ENCODE assay signal across 1 cellular context in the genomic region with DNA sequence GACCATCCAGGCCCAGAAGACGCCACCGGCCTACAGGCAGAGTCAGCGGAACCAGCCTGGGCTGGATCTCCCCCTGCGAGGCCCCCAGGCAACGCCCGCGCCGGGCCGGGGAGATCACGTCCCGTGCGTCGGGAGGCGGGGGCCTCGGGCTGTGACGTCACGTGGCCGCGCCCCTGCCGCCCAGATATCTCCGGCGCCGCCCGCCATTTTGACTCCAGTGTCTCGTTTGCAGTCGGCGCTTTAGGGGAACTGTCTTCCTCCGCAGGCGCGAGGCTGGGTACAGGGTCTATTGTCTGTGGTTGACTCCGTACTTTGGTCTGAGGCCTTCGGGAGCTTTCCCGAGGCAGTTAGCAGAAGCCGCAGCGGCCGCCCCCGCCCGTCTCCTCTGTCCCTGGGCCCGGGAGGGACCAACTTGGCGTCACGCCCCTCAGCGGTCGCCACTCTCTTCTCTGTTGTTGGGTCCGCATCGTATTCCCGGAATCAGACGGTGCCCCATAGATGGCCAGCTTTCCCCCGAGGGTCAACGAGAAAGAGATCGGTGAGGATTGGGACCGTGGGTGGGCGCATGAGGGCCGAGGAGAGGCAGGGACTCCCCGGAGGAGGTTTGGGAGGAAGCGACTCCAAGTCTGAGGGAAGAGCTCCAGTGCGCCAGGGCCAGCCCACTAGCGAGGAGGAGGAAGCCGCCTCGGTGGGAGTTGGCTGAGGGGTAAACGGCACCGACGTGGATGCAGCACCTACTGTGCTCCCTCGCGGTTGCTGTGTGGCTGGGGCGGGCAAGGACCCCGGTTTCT.
TF ChIP-seq lines count a peak whose summit lies in the region.

A gene with protein sequence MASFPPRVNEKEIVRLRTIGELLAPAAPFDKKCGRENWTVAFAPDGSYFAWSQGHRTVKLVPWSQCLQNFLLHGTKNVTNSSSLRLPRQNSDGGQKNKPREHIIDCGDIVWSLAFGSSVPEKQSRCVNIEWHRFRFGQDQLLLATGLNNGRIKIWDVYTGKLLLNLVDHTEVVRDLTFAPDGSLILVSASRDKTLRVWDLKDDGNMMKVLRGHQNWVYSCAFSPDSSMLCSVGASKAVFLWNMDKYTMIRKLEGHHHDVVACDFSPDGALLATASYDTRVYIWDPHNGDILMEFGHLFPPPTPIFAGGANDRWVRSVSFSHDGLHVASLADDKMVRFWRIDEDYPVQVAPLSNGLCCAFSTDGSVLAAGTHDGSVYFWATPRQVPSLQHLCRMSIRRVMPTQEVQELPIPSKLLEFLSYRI (plus strand): TSS at position 217 of the 791 bp plus-strand sequence. CDS start 282 bp downstream, at position 499.

TF ChIP-seq in K562, 482 proteins besides CTCF, POLR2A, EP300 and RAD21 (continued from another document and continues in another):
- TF ChIP-seq, protein P1, sequence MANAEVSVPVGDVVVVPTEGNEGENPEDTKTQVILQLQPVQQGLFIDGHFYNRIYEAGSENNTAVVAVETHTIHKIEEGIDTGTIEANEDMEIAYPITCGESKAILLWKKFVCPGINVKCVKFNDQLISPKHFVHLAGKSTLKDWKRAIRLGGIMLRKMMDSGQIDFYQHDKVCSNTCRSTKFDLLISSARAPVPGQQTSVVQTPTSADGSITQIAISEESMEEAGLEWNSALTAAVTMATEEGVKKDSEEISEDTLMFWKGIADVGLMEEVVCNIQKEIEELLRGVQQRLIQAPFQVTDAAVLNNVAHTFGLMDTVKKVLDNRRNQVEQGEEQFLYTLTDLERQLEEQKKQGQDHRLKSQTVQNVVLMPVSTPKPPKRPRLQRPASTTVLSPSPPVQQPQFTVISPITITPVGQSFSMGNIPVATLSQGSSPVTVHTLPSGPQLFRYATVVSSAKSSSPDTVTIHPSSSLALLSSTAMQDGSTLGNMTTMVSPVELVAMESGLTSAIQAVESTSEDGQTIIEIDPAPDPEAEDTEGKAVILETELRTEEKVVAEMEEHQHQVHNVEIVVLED (CRISPR knock-in tag; IDR thresholded peaks at IDR 0.05), result peak; percentile 97
- TF ChIP-seq, protein P2, sequence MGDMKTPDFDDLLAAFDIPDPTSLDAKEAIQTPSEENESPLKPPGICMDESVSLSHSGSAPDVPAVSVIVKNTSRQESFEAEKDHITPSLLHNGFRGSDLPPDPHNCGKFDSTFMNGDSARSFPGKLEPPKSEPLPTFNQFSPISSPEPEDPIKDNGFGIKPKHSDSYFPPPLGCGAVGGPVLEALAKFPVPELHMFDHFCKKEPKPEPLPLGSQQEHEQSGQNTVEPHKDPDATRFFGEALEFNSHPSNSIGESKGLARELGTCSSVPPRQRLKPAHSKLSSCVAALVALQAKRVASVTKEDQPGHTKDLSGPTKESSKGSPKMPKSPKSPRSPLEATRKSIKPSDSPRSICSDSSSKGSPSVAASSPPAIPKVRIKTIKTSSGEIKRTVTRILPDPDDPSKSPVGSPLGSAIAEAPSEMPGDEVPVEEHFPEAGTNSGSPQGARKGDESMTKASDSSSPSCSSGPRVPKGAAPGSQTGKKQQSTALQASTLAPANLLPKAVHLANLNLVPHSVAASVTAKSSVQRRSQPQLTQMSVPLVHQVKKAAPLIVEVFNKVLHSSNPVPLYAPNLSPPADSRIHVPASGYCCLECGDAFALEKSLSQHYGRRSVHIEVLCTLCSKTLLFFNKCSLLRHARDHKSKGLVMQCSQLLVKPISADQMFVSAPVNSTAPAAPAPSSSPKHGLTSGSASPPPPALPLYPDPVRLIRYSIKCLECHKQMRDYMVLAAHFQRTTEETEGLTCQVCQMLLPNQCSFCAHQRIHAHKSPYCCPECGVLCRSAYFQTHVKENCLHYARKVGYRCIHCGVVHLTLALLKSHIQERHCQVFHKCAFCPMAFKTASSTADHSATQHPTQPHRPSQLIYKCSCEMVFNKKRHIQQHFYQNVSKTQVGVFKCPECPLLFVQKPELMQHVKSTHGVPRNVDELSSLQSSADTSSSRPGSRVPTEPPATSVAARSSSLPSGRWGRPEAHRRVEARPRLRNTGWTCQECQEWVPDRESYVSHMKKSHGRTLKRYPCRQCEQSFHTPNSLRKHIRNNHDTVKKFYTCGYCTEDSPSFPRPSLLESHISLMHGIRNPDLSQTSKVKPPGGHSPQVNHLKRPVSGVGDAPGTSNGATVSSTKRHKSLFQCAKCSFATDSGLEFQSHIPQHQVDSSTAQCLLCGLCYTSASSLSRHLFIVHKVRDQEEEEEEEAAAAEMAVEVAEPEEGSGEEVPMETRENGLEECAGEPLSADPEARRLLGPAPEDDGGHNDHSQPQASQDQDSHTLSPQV (IDR thresholded peaks at IDR 0.05), result no peak
- TF ChIP-seq KLF1 (tag; IDR thresholded peaks at IDR 0.05), result peak; percentile 91
- TF ChIP-seq ZFX (CRISPR knock-in tag; IDR thresholded peaks at IDR 0.05), result peak; percentile 92
- TF ChIP-seq, protein P3, sequence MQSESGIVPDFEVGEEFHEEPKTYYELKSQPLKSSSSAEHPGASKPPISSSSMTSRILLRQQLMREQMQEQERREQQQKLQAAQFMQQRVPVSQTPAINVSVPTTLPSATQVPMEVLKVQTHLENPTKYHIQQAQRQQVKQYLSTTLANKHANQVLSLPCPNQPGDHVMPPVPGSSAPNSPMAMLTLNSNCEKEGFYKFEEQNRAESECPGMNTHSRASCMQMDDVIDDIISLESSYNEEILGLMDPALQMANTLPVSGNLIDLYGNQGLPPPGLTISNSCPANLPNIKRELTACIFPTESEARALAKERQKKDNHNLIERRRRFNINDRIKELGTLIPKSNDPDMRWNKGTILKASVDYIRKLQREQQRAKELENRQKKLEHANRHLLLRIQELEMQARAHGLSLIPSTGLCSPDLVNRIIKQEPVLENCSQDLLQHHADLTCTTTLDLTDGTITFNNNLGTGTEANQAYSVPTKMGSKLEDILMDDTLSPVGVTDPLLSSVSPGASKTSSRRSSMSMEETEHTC (IDR thresholded peaks at IDR 0.05), result peak; percentile 57; the same call in 1 of the 2 replicates
- TF ChIP-seq NFRKB (IDR thresholded peaks at IDR 0.05; ENCODE audit: low read depth), result peak; percentile 67; the same call in 1 of the 2 replicates
- TF ChIP-seq, protein P4, sequence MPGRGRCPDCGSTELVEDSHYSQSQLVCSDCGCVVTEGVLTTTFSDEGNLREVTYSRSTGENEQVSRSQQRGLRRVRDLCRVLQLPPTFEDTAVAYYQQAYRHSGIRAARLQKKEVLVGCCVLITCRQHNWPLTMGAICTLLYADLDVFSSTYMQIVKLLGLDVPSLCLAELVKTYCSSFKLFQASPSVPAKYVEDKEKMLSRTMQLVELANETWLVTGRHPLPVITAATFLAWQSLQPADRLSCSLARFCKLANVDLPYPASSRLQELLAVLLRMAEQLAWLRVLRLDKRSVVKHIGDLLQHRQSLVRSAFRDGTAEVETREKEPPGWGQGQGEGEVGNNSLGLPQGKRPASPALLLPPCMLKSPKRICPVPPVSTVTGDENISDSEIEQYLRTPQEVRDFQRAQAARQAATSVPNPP (IDR thresholded peaks at IDR 0.05; ENCODE audit: borderline replicate concordance, insufficient read depth, insufficient read length), result no peak
- TF ChIP-seq NCOA1 (IDR thresholded peaks at IDR 0.05; ENCODE audit: low read depth), result 0 out of 2 replicates have a peak, but pooled peaks have one; percentile 50
- TF ChIP-seq NR2C2 (CRISPR knock-in tag; IDR thresholded peaks at IDR 0.05), result no peak
- peak; percentile 35; the same call in 1 of the 2 replicates for TF ChIP-seq NR2C2 (tag; IDR thresholded peaks at IDR 0.05)
- TF ChIP-seq KDM5B (IDR thresholded peaks at IDR 0.05; ENCODE audit: insufficient replicate concordance, low read depth, low read length), result peak; percentile 95
- 0 out of 2 replicates have a peak, but pooled peaks have one; percentile 1 for TF ChIP-seq NFATC3 (IDR thresholded peaks at IDR 0.05)
- TF ChIP-seq DACH1 (IDR thresholded peaks at IDR 0.05; ENCODE audit: partially characterized antibody), result peak; percentile 24
- TF ChIP-seq MAFK (IDR thresholded peaks at IDR 0.05; ENCODE audit: low read length), result 0 out of 2 replicates have a peak, but pooled peaks have one; percentile 2
- TF ChIP-seq, protein P5, sequence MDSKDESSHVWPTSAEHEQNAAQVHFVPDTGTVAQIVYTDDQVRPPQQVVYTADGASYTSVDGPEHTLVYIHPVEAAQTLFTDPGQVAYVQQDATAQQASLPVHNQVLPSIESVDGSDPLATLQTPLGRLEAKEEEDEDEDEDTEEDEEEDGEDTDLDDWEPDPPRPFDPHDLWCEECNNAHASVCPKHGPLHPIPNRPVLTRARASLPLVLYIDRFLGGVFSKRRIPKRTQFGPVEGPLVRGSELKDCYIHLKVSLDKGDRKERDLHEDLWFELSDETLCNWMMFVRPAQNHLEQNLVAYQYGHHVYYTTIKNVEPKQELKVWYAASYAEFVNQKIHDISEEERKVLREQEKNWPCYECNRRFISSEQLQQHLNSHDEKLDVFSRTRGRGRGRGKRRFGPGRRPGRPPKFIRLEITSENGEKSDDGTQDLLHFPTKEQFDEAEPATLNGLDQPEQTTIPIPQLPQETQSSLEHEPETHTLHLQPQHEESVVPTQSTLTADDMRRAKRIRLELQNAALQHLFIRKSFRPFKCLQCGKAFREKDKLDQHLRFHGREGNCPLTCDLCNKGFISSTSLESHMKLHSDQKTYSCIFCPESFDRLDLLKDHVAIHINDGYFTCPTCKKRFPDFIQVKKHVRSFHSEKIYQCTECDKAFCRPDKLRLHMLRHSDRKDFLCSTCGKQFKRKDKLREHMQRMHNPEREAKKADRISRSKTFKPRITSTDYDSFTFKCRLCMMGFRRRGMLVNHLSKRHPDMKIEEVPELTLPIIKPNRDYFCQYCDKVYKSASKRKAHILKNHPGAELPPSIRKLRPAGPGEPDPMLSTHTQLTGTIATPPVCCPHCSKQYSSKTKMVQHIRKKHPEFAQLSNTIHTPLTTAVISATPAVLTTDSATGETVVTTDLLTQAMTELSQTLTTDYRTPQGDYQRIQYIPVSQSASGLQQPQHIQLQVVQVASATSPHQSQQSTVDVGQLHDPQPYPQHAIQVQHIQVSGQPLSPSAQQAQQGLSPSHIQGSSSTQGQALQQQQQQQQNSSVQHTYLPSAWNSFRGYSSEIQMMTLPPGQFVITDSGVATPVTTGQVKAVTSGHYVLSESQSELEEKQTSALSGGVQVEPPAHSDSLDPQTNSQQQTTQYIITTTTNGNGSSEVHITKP (IDR thresholded peaks at IDR 0.05; ENCODE audit: partially characterized antibody), result peak; percentile 61
- TF ChIP-seq, protein P6, sequence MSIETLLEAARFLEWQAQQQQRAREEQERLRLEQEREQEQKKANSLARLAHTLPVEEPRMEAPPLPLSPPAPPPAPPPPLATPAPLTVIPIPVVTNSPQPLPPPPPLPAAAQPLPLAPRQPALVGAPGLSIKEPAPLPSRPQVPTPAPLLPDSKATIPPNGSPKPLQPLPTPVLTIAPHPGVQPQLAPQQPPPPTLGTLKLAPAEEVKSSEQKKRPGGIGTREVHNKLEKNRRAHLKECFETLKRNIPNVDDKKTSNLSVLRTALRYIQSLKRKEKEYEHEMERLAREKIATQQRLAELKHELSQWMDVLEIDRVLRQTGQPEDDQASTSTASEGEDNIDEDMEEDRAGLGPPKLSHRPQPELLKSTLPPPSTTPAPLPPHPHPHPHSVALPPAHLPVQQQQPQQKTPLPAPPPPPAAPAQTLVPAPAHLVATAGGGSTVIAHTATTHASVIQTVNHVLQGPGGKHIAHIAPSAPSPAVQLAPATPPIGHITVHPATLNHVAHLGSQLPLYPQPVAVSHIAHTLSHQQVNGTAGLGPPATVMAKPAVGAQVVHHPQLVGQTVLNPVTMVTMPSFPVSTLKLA (conservative IDR thresholded peaks at IDR 0.05), result peak; percentile 80 to 86; a peak in 3 of 4 replicates
- peak; percentile 60; the same call in 1 of the 2 replicates for TF ChIP-seq SOX6 (IDR thresholded peaks at IDR 0.05)
- no peak for TF ChIP-seq ZNF717 (CRISPR knock-in tag; IDR thresholded peaks at IDR 0.05)
- TF ChIP-seq SP1 (CRISPR knock-in tag; IDR thresholded peaks at IDR 0.05), result peak; percentile 66
- TF ChIP-seq ATF7 (IDR thresholded peaks at IDR 0.05), result peak; percentile 94
- TF ChIP-seq ARID1B (IDR thresholded peaks at IDR 0.05), result peak; percentile 34; the same call in 1 of the 2 replicates
- TF ChIP-seq, protein P7, sequence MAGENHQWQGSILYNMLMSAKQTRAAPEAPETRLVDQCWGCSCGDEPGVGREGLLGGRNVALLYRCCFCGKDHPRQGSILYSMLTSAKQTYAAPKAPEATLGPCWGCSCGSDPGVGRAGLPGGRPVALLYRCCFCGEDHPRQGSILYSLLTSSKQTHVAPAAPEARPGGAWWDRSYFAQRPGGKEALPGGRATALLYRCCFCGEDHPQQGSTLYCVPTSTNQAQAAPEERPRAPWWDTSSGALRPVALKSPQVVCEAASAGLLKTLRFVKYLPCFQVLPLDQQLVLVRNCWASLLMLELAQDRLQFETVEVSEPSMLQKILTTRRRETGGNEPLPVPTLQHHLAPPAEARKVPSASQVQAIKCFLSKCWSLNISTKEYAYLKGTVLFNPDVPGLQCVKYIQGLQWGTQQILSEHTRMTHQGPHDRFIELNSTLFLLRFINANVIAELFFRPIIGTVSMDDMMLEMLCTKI (IDR thresholded peaks at IDR 0.05; ENCODE audit: partially characterized antibody), result no peak
- TF ChIP-seq E2F3 (CRISPR knock-in tag; IDR thresholded peaks at IDR 0.05), result 0 out of 2 replicates have a peak, but pooled peaks have one; percentile 14
- peak; percentile 64 for TF ChIP-seq HNRNPLL (IDR thresholded peaks at IDR 0.05; ENCODE audit: low read depth, low read length, poor library complexity, severe bottlenecking)
- peak; percentile 60; the same call in 1 of the 2 replicates for TF ChIP-seq CTBP1 (IDR thresholded peaks at IDR 0.05; ENCODE audit: borderline replicate concordance)
- no peak for TF ChIP-seq ZNF121 (CRISPR knock-in tag; conservative IDR thresholded peaks at IDR 0.05)
- peak; percentile 86 for TF ChIP-seq RBM22 (IDR thresholded peaks at IDR 0.05; ENCODE audit: low read depth, low read length, poor library complexity, severe bottlenecking)
- TF ChIP-seq KAT7 (CRISPR knock-in tag; IDR thresholded peaks at IDR 0.05; ENCODE audit: borderline replicate concordance), result peak; percentile 77; the same call in 1 of the 2 replicates
- TF ChIP-seq CHCHD3 (CRISPR knock-in tag; IDR thresholded peaks at IDR 0.05), result 0 out of 2 replicates have a peak, but pooled peaks have one; percentile 83
- no peak for TF ChIP-seq PHB (CRISPR knock-in tag; IDR thresholded peaks at IDR 0.05)
- TF ChIP-seq TBP (optimal IDR thresholded peaks at IDR 0.05; ENCODE audit: low read depth, low read length), result peak; percentile 98
- peak; percentile 51; the same call in 1 of the 2 replicates for TF ChIP-seq MYC (IDR thresholded peaks at IDR 0.05; ENCODE audit: low read depth, low read length)
- TF ChIP-seq MYC (CRISPR knock-in tag; IDR thresholded peaks at IDR 0.05; ENCODE audit: borderline replicate concordance, low read depth), result no peak
- no peak for TF ChIP-seq ZNF282 (CRISPR knock-in tag; IDR thresholded peaks at IDR 0.05)
- 0 out of 2 replicates have a peak, but pooled peaks have one; percentile 17 for TF ChIP-seq MTA1 (IDR thresholded peaks at IDR 0.05; ENCODE audit: borderline replicate concordance)
- peak; percentile 88 for TF ChIP-seq EP400 (IDR thresholded peaks at IDR 0.05)
- peak; percentile 42; the same call in 1 of the 2 replicates for TF ChIP-seq NCOA6 (IDR thresholded peaks at IDR 0.05)
- TF ChIP-seq LARP7 (IDR thresholded peaks at IDR 0.05), result 0 out of 2 replicates have a peak, but pooled peaks have one; percentile 11
- TF ChIP-seq, protein P8, sequence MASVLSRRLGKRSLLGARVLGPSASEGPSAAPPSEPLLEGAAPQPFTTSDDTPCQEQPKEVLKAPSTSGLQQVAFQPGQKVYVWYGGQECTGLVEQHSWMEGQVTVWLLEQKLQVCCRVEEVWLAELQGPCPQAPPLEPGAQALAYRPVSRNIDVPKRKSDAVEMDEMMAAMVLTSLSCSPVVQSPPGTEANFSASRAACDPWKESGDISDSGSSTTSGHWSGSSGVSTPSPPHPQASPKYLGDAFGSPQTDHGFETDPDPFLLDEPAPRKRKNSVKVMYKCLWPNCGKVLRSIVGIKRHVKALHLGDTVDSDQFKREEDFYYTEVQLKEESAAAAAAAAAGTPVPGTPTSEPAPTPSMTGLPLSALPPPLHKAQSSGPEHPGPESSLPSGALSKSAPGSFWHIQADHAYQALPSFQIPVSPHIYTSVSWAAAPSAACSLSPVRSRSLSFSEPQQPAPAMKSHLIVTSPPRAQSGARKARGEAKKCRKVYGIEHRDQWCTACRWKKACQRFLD (CRISPR knock-in tag; IDR thresholded peaks at IDR 0.05), result peak; percentile 15; the same call in 1 of the 2 replicates
